ENCODE assay signal across 11 cellular contexts in genomic region chr2:129061079-129061785, GRCh38.
A peak's percentile ranks its signal among the peaks of the same experiment; 100 is the strongest.
DNase-seq lines count a peak whose midpoint lies in the region; ATAC-seq and TF ChIP-seq lines count a peak whose summit lies in the region.
"Had no signal": no experiment of that assay in that cellular context is flagged by ENCODE, and none has a peak within 500 bp of the region (broad histone marks: within the 10 kb centered on the region; RNA-seq: fewer than 3 reads in every experiment).

No MANE protein-coding gene starts in this region.

- DNase-seq in NOMO-1 treated with DMSO at 0.1 percent for 48 hours (lab: John Stamatoyannopoulos, UW; ENCODE audit: unreplicated experiment) (peak; percentile 29), fibroblast of pulmonary artery (ENCODE audit: low read depth) (peak; percentile 80), NCI-H526 treated with DMSO at 0.1 percent for 48 hours (lab: John Stamatoyannopoulos, UW) (no peak), NCI-H524 (lab: John Stamatoyannopoulos, UW) (no peak)
- no peak for DNase-seq in stimulated activated naive CD4-positive, alpha-beta T cell (lab: John Stamatoyannopoulos, UW)
- DNase-seq: activated CD4-positive, alpha-beta T cell treated with anti-CD3 and anti-CD28 coated beads, Interleukin-2, amount 10 ng/mL, durations not matched to agents 7 days and 5 days; NCI-H510A treated with DMSO at 0.1 percent for 48 hours; right lobe of liver had no signal

- peak; percentile 79 for ATAC-seq in GM18498 (IDR thresholded peaks at IDR 0.05; ENCODE audit: unreplicated experiment)
- peak; percentile 89 for ATAC-seq in HG02852 (IDR thresholded peaks at IDR 0.05; ENCODE audit: unreplicated experiment)
- no peak for ATAC-seq in GM21528 (IDR thresholded peaks at IDR 0.05; ENCODE audit: low FRiP score, unreplicated experiment)
- ATAC-seq: right lobe of liver had no signal

- TF ChIP-seq CTCF in fibroblast of pulmonary artery (IDR thresholded peaks at IDR 0.05; ENCODE audit: low read length, missing control alignments), result no peak

- H3K4me3 ChIP-seq in fibroblast of pulmonary artery (replicated peaks; ENCODE audit: low read depth, low read length), result no peak overlapping the region
- H3K4me3 ChIP-seq: right lobe of liver had no signal

Comparison
In these comparisons a context has a peak if more than half of its experiments do, and no peak if none do; other contexts are left out.
1. DNase-seq: peak in NOMO-1 treated with DMSO at 0.1 percent for 48 hours (single experiment) and fibroblast of pulmonary artery (single experiment); none in NCI-H526 treated with DMSO at 0.1 percent for 48 hours (single experiment), stimulated activated naive CD4-positive, alpha-beta T cell (0 of 6) and NCI-H524 (0 of 2).